ENCODE assay signal across 16 cellular contexts in genomic region chr22:50216684-50217520, GRCh38. TPM values are rescaled to one million over a fixed set of nuclear protein-coding genes. Genes with fewer than 3 reads are reported as not detected.
DNase-seq lines count a peak whose midpoint lies in the region; ATAC-seq, FAIRE-seq and TF ChIP-seq lines count a peak whose summit lies in the region.
"Had no signal": no experiment of that assay in that cellular context is flagged by ENCODE, and none has a peak within 500 bp of the region (broad histone marks: within the 10 kb centered on the region; RNA-seq: fewer than 3 reads in every experiment).

No MANE protein-coding gene starts in this region.

- peak overlapping the region; percentile 9 for H4K8ac ChIP-seq in neuronal stem cell (ENCODE audit: low read depth, low read length)

- H3K9ac ChIP-seq in BLaER1, result peak overlapping the region; percentile 24; the same call in 1 of the 2 replicates
- H3K9ac ChIP-seq in GM12878 (ENCODE audit: control insufficient read depth, insufficient read depth, low read length), result no peak overlapping the region
- H3K9ac ChIP-seq in neuronal stem cell (ENCODE audit: low read depth, low read length, poor library complexity), result peak overlapping the region; percentile 15

- peaks cover 8% of the 10 kb centered on the region for H3K79me1 ChIP-seq in neuronal stem cell (ENCODE audit: low read depth, low read length)

- peak overlapping the region; percentile 31 for H3K23ac ChIP-seq in neuronal stem cell (ENCODE audit: low read depth, low read length, poor library complexity)

- no peak overlapping the region for H3K14ac ChIP-seq in neuronal stem cell (ENCODE audit: low read length)

- TF ChIP-seq POLR2A in GM12878 (IDR thresholded peaks at IDR 0.05; ENCODE audit: low read depth, low read length), result peak; percentile 27; the same call in 1 of the 2 replicates

- TF ChIP-seq EP300 in GM12878 (IDR thresholded peaks at IDR 0.05; ENCODE audit: borderline replicate concordance in 1 of 2, control insufficient read depth in 1 of 2, low read depth in 2 of 2, low read length in 2 of 2), result no peak

- SMC1A ChIA-PET in GM12878 (lab: Charles Lee; ENCODE audit: uncharacterized antibody, unreplicated experiment), result no interaction called here

- H3K4me3 ChIP-seq in BLaER1, result no peak overlapping the region
- no peak overlapping the region for H3K4me3 ChIP-seq in CD8-positive, alpha-beta T cell (ENCODE audit: low read depth, low read length)
- H3K4me3 ChIP-seq in GM12878, result no peak overlapping the region
- no peak overlapping the region for H3K4me3 ChIP-seq in neuronal stem cell (ENCODE audit: low read length in 2 of 2)
- H3K4me3 ChIP-seq in effector memory CD4-positive, alpha-beta T cell (ENCODE audit: insufficient read depth, low read depth, low read length, poor library complexity, severe bottlenecking), result no peak overlapping the region
- H3K4me3 ChIP-seq in naive thymus-derived CD4-positive, alpha-beta T cell (ENCODE audit: low read length), result no peak overlapping the region
- H3K4me3 ChIP-seq: HAP-1, SJCRH30 had no signal

- peaks cover 18% of the 10 kb centered on the region for H3K4me1 Mint-ChIP-seq in CD8-positive, alpha-beta T cell (ENCODE audit: low read depth)
- H3K4me1 Mint-ChIP-seq in naive thymus-derived CD4-positive, alpha-beta T cell, result peaks cover 2 to 30% (median 16%) of the 10 kb centered on the region in 7 donors

- in situ Hi-C loops in GM12878 (cut with MboI), result no loop called here

- H3K4me1 ChIP-seq in BLaER1 (peaks cover 62% of the 10 kb centered on the region), GM12878 (ENCODE audit: control insufficient read depth, insufficient read depth, low read length) (no peaks in the 10 kb centered on the region), neuronal stem cell (ENCODE audit: control insufficient read depth in 2 of 2, insufficient read depth in 1 of 2, low read depth in 1 of 2, low read length in 2 of 2) (no peaks in the 10 kb centered on the region)
- no peaks in the 10 kb centered on the region for H3K4me1 ChIP-seq in CD8-positive, alpha-beta T cell (ENCODE audit: insufficient read depth, low read length)
- H3K4me1 ChIP-seq in effector memory CD4-positive, alpha-beta T cell (ENCODE audit: control insufficient read depth, insufficient read depth, low read length, poor library complexity, severe bottlenecking), result no peaks in the 10 kb centered on the region
- no peaks in the 10 kb centered on the region for H3K4me1 ChIP-seq in naive thymus-derived CD4-positive, alpha-beta T cell (ENCODE audit: control insufficient read depth in 2 of 2, insufficient read depth in 2 of 2, low read length in 2 of 2)
- H3K4me1 ChIP-seq: HAP-1, SJCRH30 had no signal

- H2BK5ac ChIP-seq in neuronal stem cell (ENCODE audit: low read length), result no peak overlapping the region

- no peaks in the 10 kb centered on the region for H3K27me3 ChIP-seq in BLaER1
- no peaks in the 10 kb centered on the region for H3K27me3 ChIP-seq in CD8-positive, alpha-beta T cell (ENCODE audit: insufficient read depth, low read length)
- H3K27me3 ChIP-seq in GM12878 (replicated peaks in 1 of 2; ENCODE audit: control insufficient read depth in 2 of 2, insufficient read depth in 2 of 2, low read length in 1 of 2), result no peaks in the 10 kb centered on the region
- no peaks in the 10 kb centered on the region for H3K27me3 ChIP-seq in neuronal stem cell (ENCODE audit: control insufficient read depth in 3 of 3, insufficient read depth in 3 of 3, low read depth in 1 of 3, low read length in 3 of 3)
- H3K27me3 ChIP-seq in effector memory CD4-positive, alpha-beta T cell (replicated peaks; ENCODE audit: control insufficient read depth, insufficient read depth, low read length, poor library complexity, severe bottlenecking), result no peaks in the 10 kb centered on the region
- H3K27me3 ChIP-seq in naive thymus-derived CD4-positive, alpha-beta T cell (ENCODE audit: control insufficient read depth in 2 of 2, insufficient read depth in 2 of 2, low read length in 2 of 2), result no peaks in the 10 kb centered on the region
- H3K27me3 ChIP-seq: SJCRH30 had no signal

- H2BK15ac ChIP-seq in neuronal stem cell (ENCODE audit: low read length), result no peak overlapping the region

- H3K36me3 ChIP-seq in BLaER1, result peaks cover 94% of the 10 kb centered on the region
- H3K36me3 ChIP-seq in CD8-positive, alpha-beta T cell (ENCODE audit: insufficient read depth, low read length), result peaks cover 45% of the 10 kb centered on the region
- peaks cover 24 to 59% of the 10 kb centered on the region in 2 experiments; a peak in 3 of 4 replicates for H3K36me3 ChIP-seq in GM12878 (ENCODE audit: control insufficient read depth in 2 of 2, insufficient read depth in 2 of 2, low read length in 1 of 2)
- H3K36me3 ChIP-seq in neuronal stem cell (replicated peaks in 1 of 2; ENCODE audit: control insufficient read depth in 2 of 2, insufficient read depth in 2 of 2, low read length in 2 of 2), result peaks cover 61 to 91% of the 10 kb centered on the region in 2 donors
- peaks cover 78% of the 10 kb centered on the region for H3K36me3 ChIP-seq in effector memory CD4-positive, alpha-beta T cell (ENCODE audit: control insufficient read depth, insufficient read depth, low read length)
- peaks cover 3 to 85% (median 14%) of the 10 kb centered on the region in 3 experiments for H3K36me3 ChIP-seq in naive thymus-derived CD4-positive, alpha-beta T cell (ENCODE audit: control insufficient read depth in 2 of 3, insufficient read depth in 3 of 3, low read length in 3 of 3)

- H2AK5ac ChIP-seq in neuronal stem cell (ENCODE audit: low read depth, low read length), result no peak overlapping the region

- no peak overlapping the region for H3K27ac Mint-ChIP-seq in CD8-positive, alpha-beta T cell
- H3K27ac Mint-ChIP-seq in naive thymus-derived CD4-positive, alpha-beta T cell, result peak overlapping the region in 1 of 9 donors; percentile 25

- H3K9me3 ChIP-seq in BLaER1 (no peaks in the 10 kb centered on the region), GM12878 (replicated peaks; ENCODE audit: control insufficient read depth, insufficient read depth, low read length) (no peaks in the 10 kb centered on the region), neuronal stem cell (replicated peaks in 1 of 2; ENCODE audit: control insufficient read depth in 2 of 2, insufficient read depth in 1 of 2, low read depth in 1 of 2, low read length in 2 of 2) (no peaks in the 10 kb centered on the region)
- H3K9me3 ChIP-seq in CD8-positive, alpha-beta T cell (ENCODE audit: low read length), result no peaks in the 10 kb centered on the region
- no peaks in the 10 kb centered on the region for H3K9me3 ChIP-seq in effector memory CD4-positive, alpha-beta T cell (ENCODE audit: control insufficient read depth, low read length)
- H3K9me3 ChIP-seq in naive thymus-derived CD4-positive, alpha-beta T cell (ENCODE audit: control insufficient read depth in 2 of 3, low read length in 3 of 3), result no peaks in the 10 kb centered on the region
- H3K9me3 ChIP-seq: HAP-1, SJCRH30 had no signal

- H2BK120ac ChIP-seq in neuronal stem cell (ENCODE audit: low read depth, low read length), result no peak overlapping the region

- peaks cover 78% of the 10 kb centered on the region for H3K36me3 Mint-ChIP-seq in CD8-positive, alpha-beta T cell
- peaks cover 0 to 32% (median 14%) of the 10 kb centered on the region in 5 donors for H3K36me3 Mint-ChIP-seq in naive thymus-derived CD4-positive, alpha-beta T cell

- H3K4me3 Mint-ChIP-seq in CD8-positive, alpha-beta T cell, result no peak overlapping the region
- no peak overlapping the region for H3K4me3 Mint-ChIP-seq in naive thymus-derived CD4-positive, alpha-beta T cell

- no peaks in the 10 kb centered on the region for H3K9me3 Mint-ChIP-seq in CD8-positive, alpha-beta T cell
- no peaks in the 10 kb centered on the region for H3K9me3 Mint-ChIP-seq in naive thymus-derived CD4-positive, alpha-beta T cell

- no peak overlapping the region for H3K4ac ChIP-seq in neuronal stem cell (ENCODE audit: low read length)

- no peak for TF ChIP-seq RAD21 in GM12878 (IDR thresholded peaks at IDR 0.05; ENCODE audit: insufficient read depth, low read depth, low read length)

- POLR2A ChIA-PET in CD8-positive, alpha-beta T cell (lab: Charles Lee), result no interaction called here
- POLR2A ChIA-PET in GM12878 (lab: Charles Lee), result no interaction called here
- POLR2A ChIA-PET in naive thymus-derived CD4-positive, alpha-beta T cell (lab: Charles Lee), result interaction anchor here (0.7 kb wide), 1 partner anchor 27 kb away, joined by 3 read pairs; no protein-coding TSS in a partner anchor

- peaks cover 99% of the 10 kb centered on the region for H4K20me1 ChIP-seq in BLaER1
- H4K20me1 ChIP-seq in GM12878 (ENCODE audit: control insufficient read depth, insufficient read depth), result no peaks in the 10 kb centered on the region

- no peak overlapping the region for H3K27ac ChIP-seq in BLaER1
- no peak overlapping the region for H3K27ac ChIP-seq in CD8-positive, alpha-beta T cell (ENCODE audit: low read depth, low read length)
- H3K27ac ChIP-seq in GM12878 (ENCODE audit: control insufficient read depth, insufficient read depth), result no peak overlapping the region
- H3K27ac ChIP-seq in neuronal stem cell (replicated peaks; ENCODE audit: low read length), result no peak overlapping the region
- no peak overlapping the region for H3K27ac ChIP-seq in effector memory CD4-positive, alpha-beta T cell (ENCODE audit: insufficient read depth, low read length, poor library complexity, severe bottlenecking)
- no peak overlapping the region for H3K27ac ChIP-seq in naive thymus-derived CD4-positive, alpha-beta T cell (ENCODE audit: low read depth, low read length)
- H3K27ac ChIP-seq: SJCRH30 had no signal

- no peak overlapping the region for H3K18ac ChIP-seq in neuronal stem cell (ENCODE audit: low read length)

- H3K4me2 ChIP-seq in BLaER1 (peak overlapping the region; percentile 80), GM12878 (ENCODE audit: control insufficient read depth, insufficient read depth) (no peak overlapping the region), neuronal stem cell (ENCODE audit: insufficient read depth, low read length, poor library complexity, severe bottlenecking) (no peak overlapping the region)

- CTCF ChIA-PET in CD8-positive, alpha-beta T cell (lab: Charles Lee), result interaction anchor here (1.8 kb wide), 1 partner anchor 68 kb away, joined by 9 read pairs; no protein-coding TSS in a partner anchor
- CTCF ChIA-PET in GM12878 (lab: Yijun Ruan, JAX), result no interaction called here
- CTCF ChIA-PET in naive thymus-derived CD4-positive, alpha-beta T cell (lab: Charles Lee), result no interaction called here

- RAD21 ChIA-PET in GM12878 (lab: Charles Lee; ENCODE audit: unreplicated experiment), result no interaction called here

- TF ChIP-seq CTCF in CD8-positive, alpha-beta T cell (IDR thresholded peaks at IDR 0.05), result no peak
- TF ChIP-seq CTCF in GM12878 (IDR thresholded peaks at IDR 0.05 in 2 of 3, conservative IDR thresholded peaks at IDR 0.05 in 1 of 3; ENCODE audit: control insufficient read depth in 2 of 3, extremely low read depth in 1 of 3, insufficient read depth in 1 of 3, low read depth in 3 of 3, low read length in 3 of 3), result no peak

- H4K91ac ChIP-seq in neuronal stem cell (ENCODE audit: low read depth, low read length, poor library complexity), result no peak overlapping the region

- intact Hi-C loops in CD8-positive, alpha-beta T cell (cut with DNase I, micrococcal nuclease), result no loop called here
- intact Hi-C loops in GM12878 (cut with micrococcal nuclease; ENCODE audit: unreplicated experiment), result no loop called here
- intact Hi-C loops in naive thymus-derived CD4-positive, alpha-beta T cell (cut with micrococcal nuclease), result no loop called here

- DNase-seq in CD8-positive, alpha-beta T cell, result peak in 1 of 7 experiments; percentile 23
- DNase-seq in GM12878 (ENCODE audit: low read depth, low spot score) (no peak), neuronal stem cell (ENCODE audit: low spot score) (no peak), HuH-7 (ENCODE audit: low spot score) (no peak)
- no peak for DNase-seq in effector memory CD4-positive, alpha-beta T cell
- no peak for DNase-seq in naive thymus-derived CD4-positive, alpha-beta T cell
- DNase-seq: C1 segment of cervical spinal cord, DMS153, NCI-H1436, NCI-H2029 treated with DMSO at 0.1 percent for 48 hours, NCI-H2171 treated with DMSO at 0.1 percent for 48 hours, NCI-H446 treated with DMSO at 0.1 percent for 48 hours, OCI-M1, SJCRH30 had no signal

- H3K27me3 Mint-ChIP-seq in CD8-positive, alpha-beta T cell (ENCODE audit: low read depth), result no peaks in the 10 kb centered on the region
- no peaks in the 10 kb centered on the region for H3K27me3 Mint-ChIP-seq in naive thymus-derived CD4-positive, alpha-beta T cell

- peak; percentile 15 for ATAC-seq in CD8-positive, alpha-beta T cell
- ATAC-seq in GM12878, result no peak
- no peak for ATAC-seq in naive thymus-derived CD4-positive, alpha-beta T cell

- BruUV-seq in GM12878 (replicated peaks; lab: Mats Ljungman, UMichigan), result no TSS peak

- H2AFZ ChIP-seq in GM12878 (ENCODE audit: control insufficient read depth, low read depth, low read length) (no peak overlapping the region), neuronal stem cell (ENCODE audit: low read length) (no peak overlapping the region)

- FAIRE-seq in GM12878 (lab: Jason Lieb, UNC), result no peak

- no peaks in the 10 kb centered on the region; the same call in 1 of the 2 replicates for H3K79me2 ChIP-seq in GM12878 (ENCODE audit: control insufficient read depth, insufficient read depth, low read length)

- H2BK12ac ChIP-seq in neuronal stem cell (ENCODE audit: low read length), result no peak overlapping the region

- WGBS in GM12878 (ENCODE audit: insufficient coverage, insufficient replicate concordance, low lambda C conversion rate, missing lambda C conversion rate), result 96% methylated on average over 57 of the region's 57 CpGs
- WGBS in neuronal stem cell (ENCODE audit: extremely low coverage in 2 of 2, insufficient read length in 2 of 2, insufficient replicate concordance in 1 of 2), 2 donors, result no CpG with 5 or more reads among the region's 57 CpGs

RNA-seq across cellular contexts. Expression of gene SELENOO, which starts 16.1 kb away (rescaled TPM):
- 10 to 100 TPM; 32.7 to 34.6 TPM for total RNA-seq in CD8-positive, alpha-beta T cell
- total RNA-seq in GM12878 (2013; cell fraction: nucleolus; rRNA removed), result 8.6 and 12.9 TPM in 2 replicates
- total RNA-seq in GM12878 (2014; rRNA removed), result 19.8 and 23.3 TPM in 2 replicates
- total RNA-seq in GM12878 (2014; rRNA removed; fragmentation: Illumina TruSeq; extraction: Trizol), result 4.1 and 4.3 TPM in 2 replicates
- total RNA-seq in GM12878 (2021), result 18.1 and 21.7 TPM in 2 replicates
- 4.5 TPM for polyA plus RNA-seq in GM12878 (2011; ENCODE audit: low read depth)
- 3.2 and 7.6 TPM in 2 replicates for polyA plus RNA-seq in GM12878 (2011; rRNA removed)
- 13.6 and 22.1 TPM in 2 replicates for polyA plus RNA-seq in GM12878 (2011; cell fraction: cytosol; rRNA removed)
- polyA plus RNA-seq in GM12878 (2011; cell fraction: nucleus; rRNA removed), result 54.5 and 73.7 TPM in 2 replicates
- polyA plus RNA-seq in GM12878 (2012), result 15.2 and 16.0 TPM in 2 replicates
- 0.16 and 2.4 TPM in 2 replicates for polyA plus RNA-seq in GM12878 (2014; fragmentation: Illumina TruSeq; extraction: Trizol)
- polyA plus RNA-seq in GM12878 (2014; fragmentation: Nextera tagmentation; extraction: Ambion mirVana), result 1 to 10 TPM in 1 of 2 experiments, under 1 TPM in 1; 0.42 to 1.4 TPM
- 20.3 and 28.2 TPM in 2 replicates for polyA plus RNA-seq in GM12878 (2014; rRNA removed)
- polyA plus RNA-seq in GM12878 (2016; fragmentation: Nextera tagmentation; extraction: Ambion mirVana), result 1 to 10 TPM; 2.1 to 2.3 TPM
- polyA minus RNA-seq in GM12878 (2011; rRNA and poly(A)+ RNA removed), result 5.2 and 11.2 TPM in 2 replicates
- 3.5 and 3.7 TPM in 2 replicates for polyA minus RNA-seq in GM12878 (2011; cell fraction: cytosol; rRNA and poly(A)+ RNA removed)
- polyA minus RNA-seq in GM12878 (2011; cell fraction: nucleus; rRNA and poly(A)+ RNA removed), result 5.3 and 7.7 TPM in 2 replicates
- 11.5 TPM for polyA plus RNA-seq in neuronal stem cell (2013, experiment 1 of 2)
- polyA plus RNA-seq in neuronal stem cell (2013, experiment 2 of 2), result 11.4 TPM
- total RNA-seq in naive thymus-derived CD4-positive, alpha-beta T cell, result 10 to 100 TPM; 26.7 to 36.6 (median 32.4) TPM
- 1 to 10 TPM; 3.4 to 5.9 TPM for polyA plus RNA-seq in naive thymus-derived CD4-positive, alpha-beta T cell

RNA-seq across cellular contexts. Expression of gene TUBGCP6, which starts 27.9 kb away (rescaled TPM):
- 100 to 1,000 TPM; 121 to 122 TPM for total RNA-seq in CD8-positive, alpha-beta T cell
- 117 and 138 TPM in 2 replicates for total RNA-seq in GM12878 (2013; cell fraction: nucleolus; rRNA removed)
- total RNA-seq in GM12878 (2014; rRNA removed) (29.8 and 31.1 TPM in 2 replicates), GM12878 (2014; rRNA removed; fragmentation: Illumina TruSeq; extraction: Trizol) (9.7 and 10.4 TPM in 2 replicates), GM12878 (2021) (33.3 and 41.4 TPM in 2 replicates)
- polyA plus RNA-seq in GM12878 (2011; ENCODE audit: low read depth), result 14.9 TPM
- polyA plus RNA-seq in GM12878 (2011; rRNA removed) (7.7 and 16.1 TPM in 2 replicates), GM12878 (2014; fragmentation: Illumina TruSeq; extraction: Trizol) (5.7 and 9.6 TPM in 2 replicates), GM12878 (2014; fragmentation: Nextera tagmentation; extraction: Ambion mirVana) (1 to 10 TPM in 1 of 2 experiments, under 1 TPM in 1; 0.74 to 2.0 TPM), GM12878 (2014; rRNA removed) (35.5 and 42.2 TPM in 2 replicates), GM12878 (2016; fragmentation: Nextera tagmentation; extraction: Ambion mirVana) (10 to 100 TPM; 22.8 to 23.0 TPM)
- polyA plus RNA-seq in GM12878 (2011; cell fraction: cytosol; rRNA removed), result 16.2 and 26.4 TPM in 2 replicates
- polyA plus RNA-seq in GM12878 (2011; cell fraction: nucleus; rRNA removed), result 370 and 394 TPM in 2 replicates
- 31.4 and 32.3 TPM in 2 replicates for polyA plus RNA-seq in GM12878 (2012)
- 13.4 and 15.0 TPM in 2 replicates for polyA minus RNA-seq in GM12878 (2011; rRNA and poly(A)+ RNA removed)
- polyA minus RNA-seq in GM12878 (2011; cell fraction: cytosol; rRNA and poly(A)+ RNA removed), result 10.2 and 10.4 TPM in 2 replicates
- polyA minus RNA-seq in GM12878 (2011; cell fraction: nucleus; rRNA and poly(A)+ RNA removed), result 32.4 and 44.1 TPM in 2 replicates
- polyA plus RNA-seq in neuronal stem cell (2013, experiment 1 of 2), result 12.1 TPM
- 12.1 TPM for polyA plus RNA-seq in neuronal stem cell (2013, experiment 2 of 2)
- total RNA-seq in naive thymus-derived CD4-positive, alpha-beta T cell, result 100 to 1,000 TPM in 4 of 5 experiments, 10 to 100 TPM in 1; 67.8 to 146 (median 134) TPM
- polyA plus RNA-seq in naive thymus-derived CD4-positive, alpha-beta T cell, result 10 to 100 TPM; 15.2 to 28.4 TPM

RNA-seq across cellular contexts. Expression of gene TRABD, which starts 31.2 kb away (rescaled TPM):
- 100 to 1,000 TPM; 178 to 187 TPM for total RNA-seq in CD8-positive, alpha-beta T cell
- total RNA-seq in GM12878 (2013; cell fraction: nucleolus; rRNA removed), result 46.9 and 56.0 TPM in 2 replicates
- total RNA-seq in GM12878 (2014; rRNA removed), result 60.8 and 83.1 TPM in 2 replicates
- 15.6 and 18.4 TPM in 2 replicates for total RNA-seq in GM12878 (2014; rRNA removed; fragmentation: Illumina TruSeq; extraction: Trizol)
- total RNA-seq in GM12878 (2021), result 111 and 116 TPM in 2 replicates
- polyA plus RNA-seq in GM12878 (2011; ENCODE audit: low read depth), result 24.6 TPM
- polyA plus RNA-seq in GM12878 (2011; rRNA removed), result 15.5 and 33.0 TPM in 2 replicates
- polyA plus RNA-seq in GM12878 (2011; cell fraction: cytosol; rRNA removed), result 51.3 and 72.8 TPM in 2 replicates
- 268 and 321 TPM in 2 replicates for polyA plus RNA-seq in GM12878 (2011; cell fraction: nucleus; rRNA removed)
- 77.8 and 82.8 TPM in 2 replicates for polyA plus RNA-seq in GM12878 (2012)
- 0.93 and 9.0 TPM in 2 replicates for polyA plus RNA-seq in GM12878 (2014; fragmentation: Illumina TruSeq; extraction: Trizol)
- polyA plus RNA-seq in GM12878 (2014; fragmentation: Nextera tagmentation; extraction: Ambion mirVana), result 1 to 10 TPM in 1 of 2 experiments, under 1 TPM in 1; 0.43 to 2.2 TPM
- polyA plus RNA-seq in GM12878 (2014; rRNA removed), result 106 and 125 TPM in 2 replicates
- 100 to 1,000 TPM in 1 of 2 experiments, 10 to 100 TPM in 1; 93.4 to 109 TPM for polyA plus RNA-seq in GM12878 (2016; fragmentation: Nextera tagmentation; extraction: Ambion mirVana)
- polyA minus RNA-seq in GM12878 (2011; rRNA and poly(A)+ RNA removed), result 19.8 and 41.7 TPM in 2 replicates
- 20.7 and 20.9 TPM in 2 replicates for polyA minus RNA-seq in GM12878 (2011; cell fraction: cytosol; rRNA and poly(A)+ RNA removed)
- polyA minus RNA-seq in GM12878 (2011; cell fraction: nucleus; rRNA and poly(A)+ RNA removed), result 23.6 and 31.1 TPM in 2 replicates
- polyA plus RNA-seq in neuronal stem cell (2013, experiment 1 of 2), result 34.5 TPM
- polyA plus RNA-seq in neuronal stem cell (2013, experiment 2 of 2), result 33.8 TPM
- total RNA-seq in naive thymus-derived CD4-positive, alpha-beta T cell, result 100 to 1,000 TPM; 106 to 157 (median 124) TPM
- 10 to 100 TPM; 29.4 to 50.0 TPM for polyA plus RNA-seq in naive thymus-derived CD4-positive, alpha-beta T cell

RNA-seq across cellular contexts. Expression of gene HDAC10, which starts 34.2 kb away (rescaled TPM):
- 10 to 100 TPM; 81.8 to 82.6 TPM for total RNA-seq in CD8-positive, alpha-beta T cell
- total RNA-seq in GM12878 (2013; cell fraction: nucleolus; rRNA removed), result 111 and 138 TPM in 2 replicates
- total RNA-seq in GM12878 (2014; rRNA removed) (13.8 and 20.5 TPM in 2 replicates), GM12878 (2014; rRNA removed; fragmentation: Illumina TruSeq; extraction: Trizol) (3.9 and 5.1 TPM in 2 replicates), GM12878 (2021) (42.4 and 48.6 TPM in 2 replicates)
- polyA plus RNA-seq in GM12878 (2011; ENCODE audit: low read depth), result 19.5 TPM
- polyA plus RNA-seq in GM12878 (2011; rRNA removed) (4.4 and 7.9 TPM in 2 replicates), GM12878 (2014; fragmentation: Illumina TruSeq; extraction: Trizol) (1.2 and 4.3 TPM in 2 replicates), GM12878 (2014; fragmentation: Nextera tagmentation; extraction: Ambion mirVana) (under 1 TPM; 0.26 to 0.51 TPM), GM12878 (2014; rRNA removed) (42.3 and 51.7 TPM in 2 replicates), GM12878 (2016; fragmentation: Nextera tagmentation; extraction: Ambion mirVana) (1 to 10 TPM; 4.5 to 5.0 TPM)
- polyA plus RNA-seq in GM12878 (2011; cell fraction: cytosol; rRNA removed), result 6.1 and 11.1 TPM in 2 replicates
- 298 and 323 TPM in 2 replicates for polyA plus RNA-seq in GM12878 (2011; cell fraction: nucleus; rRNA removed)
- 62.3 and 69.8 TPM in 2 replicates for polyA plus RNA-seq in GM12878 (2012)
- 9.3 and 15.4 TPM in 2 replicates for polyA minus RNA-seq in GM12878 (2011; rRNA and poly(A)+ RNA removed)
- polyA minus RNA-seq in GM12878 (2011; cell fraction: cytosol; rRNA and poly(A)+ RNA removed), result 11.4 and 11.5 TPM in 2 replicates
- polyA minus RNA-seq in GM12878 (2011; cell fraction: nucleus; rRNA and poly(A)+ RNA removed), result 51.5 and 73.5 TPM in 2 replicates
- 20.1 TPM for polyA plus RNA-seq in neuronal stem cell (2013, experiment 1 of 2)
- polyA plus RNA-seq in neuronal stem cell (2013, experiment 2 of 2), result 18.8 TPM
- 100 to 1,000 TPM in 3 of 5 experiments, 10 to 100 TPM in 2; 95.9 to 139 (median 105) TPM for total RNA-seq in naive thymus-derived CD4-positive, alpha-beta T cell
- 1 to 10 TPM; 7.1 to 9.8 TPM for polyA plus RNA-seq in naive thymus-derived CD4-positive, alpha-beta T cell

RNA-seq across cellular contexts. Expression of gene MAPK12, which starts 44.6 kb away (rescaled TPM):
- 1 to 10 TPM; 1.1 to 1.5 TPM for total RNA-seq in CD8-positive, alpha-beta T cell
- total RNA-seq in GM12878 (2013; cell fraction: nucleolus; rRNA removed), result 54.9 and 65.7 TPM in 2 replicates
- total RNA-seq in GM12878 (2014; rRNA removed) (22.8 and 23.0 TPM in 2 replicates), GM12878 (2014; rRNA removed; fragmentation: Illumina TruSeq; extraction: Trizol) (14.5 and 16.5 TPM in 2 replicates), GM12878 (2021) (34.0 and 38.9 TPM in 2 replicates)
- polyA plus RNA-seq in GM12878 (2011; ENCODE audit: low read depth), result 6.8 TPM
- polyA plus RNA-seq in GM12878 (2011; rRNA removed) (7.5 and 16.1 TPM in 2 replicates), GM12878 (2014; fragmentation: Illumina TruSeq; extraction: Trizol) (3.6 and 16.1 TPM in 2 replicates), GM12878 (2014; fragmentation: Nextera tagmentation; extraction: Ambion mirVana) (1 to 10 TPM; 1.1 to 3.8 TPM), GM12878 (2014; rRNA removed) (32.0 and 33.2 TPM in 2 replicates), GM12878 (2016; fragmentation: Nextera tagmentation; extraction: Ambion mirVana) (10 to 100 TPM in 1 of 2 experiments, 1 to 10 TPM in 1; 9.5 to 17.1 TPM)
- polyA plus RNA-seq in GM12878 (2011; cell fraction: cytosol; rRNA removed), result 22.6 and 27.5 TPM in 2 replicates
- polyA plus RNA-seq in GM12878 (2011; cell fraction: nucleus; rRNA removed), result 130 and 145 TPM in 2 replicates
- 15.0 and 21.3 TPM in 2 replicates for polyA plus RNA-seq in GM12878 (2012)
- polyA minus RNA-seq in GM12878 (2011; rRNA and poly(A)+ RNA removed), result 12.6 and 18.3 TPM in 2 replicates
- 7.8 and 10.4 TPM in 2 replicates for polyA minus RNA-seq in GM12878 (2011; cell fraction: cytosol; rRNA and poly(A)+ RNA removed)
- polyA minus RNA-seq in GM12878 (2011; cell fraction: nucleus; rRNA and poly(A)+ RNA removed), result 25.1 and 35.3 TPM in 2 replicates
- polyA plus RNA-seq in neuronal stem cell (2013, experiment 1 of 2), result 28.8 TPM
- polyA plus RNA-seq in neuronal stem cell (2013, experiment 2 of 2), result 28.1 TPM
- total RNA-seq in naive thymus-derived CD4-positive, alpha-beta T cell, result 1 to 10 TPM; 1.7 to 6.2 (median 2.3) TPM
- under 1 TPM in 1 of 2 donors, not detected in 1; 0.07 TPM for polyA plus RNA-seq in naive thymus-derived CD4-positive, alpha-beta T cell
